8 cellular contexts compared by ENCODE assay signal in genomic region chr9:87662808-87663528, GRCh38.
DNase-seq lines count a peak whose midpoint lies in the region; ATAC-seq and TF ChIP-seq lines count a peak whose summit lies in the region.

No MANE protein-coding gene starts in this region.

- H3K27ac ChIP-seq in suprapubic skin: no peak overlapping the region

- TF ChIP-seq CTCF in natural killer cell (IDR thresholded peaks at IDR 0.05) (peak; percentile 26), suprapubic skin (IDR thresholded peaks at IDR 0.05) (peak; percentile 53 to 68)

- no peaks in the 10 kb centered on the region for H3K4me1 ChIP-seq in suprapubic skin

- no peak for TF ChIP-seq POLR2A in suprapubic skin (IDR thresholded peaks at IDR 0.05)

- peak; percentile 74 for ATAC-seq in esophagus mucosa
- no peak for ATAC-seq in natural killer cell

- peaks cover 26% of the 10 kb centered on the region for H3K36me3 ChIP-seq in suprapubic skin

- H3K9me3 ChIP-seq in suprapubic skin: no peaks in the 10 kb centered on the region

- no peaks in the 10 kb centered on the region for H3K9me3 Mint-ChIP-seq in natural killer cell

- intact Hi-C loops in natural killer cell (cut with micrococcal nuclease): loop anchor here (2.0 kb wide), 1 partner anchor 326 kb away; no protein-coding TSS in a partner anchor

- no peaks in the 10 kb centered on the region for H3K27me3 ChIP-seq in suprapubic skin

- no peaks in the 10 kb centered on the region for H3K4me1 Mint-ChIP-seq in natural killer cell

- no peak overlapping the region for H3K4me3 ChIP-seq in suprapubic skin

- no peak overlapping the region for H3K27ac Mint-ChIP-seq in natural killer cell

- peaks cover 0 to 9% of the 10 kb centered on the region in 2 donors for H3K27me3 Mint-ChIP-seq in natural killer cell (ENCODE audit: low read depth in 2 of 2)

- H3K4me3 Mint-ChIP-seq in natural killer cell: no peak overlapping the region

- 64% methylated on average over 11 of the region's 11 CpGs for WGBS in suprapubic skin

- H3K36me3 Mint-ChIP-seq in natural killer cell: no peaks in the 10 kb centered on the region

- TF ChIP-seq EP300 in suprapubic skin (IDR thresholded peaks at IDR 0.05): no peak

- DNase-seq in activated CD8-positive, alpha-beta memory T cell treated with anti-CD3 and anti-CD28 coated beads for 24 hours: peak; percentile 77
- no peak for DNase-seq in activated CD8-positive, alpha-beta memory T cell treated with anti-CD3 and anti-CD28 coated beads, Interleukin-2, amount 50 U/mL, for 4 hours
- DNase-seq in NCI-H1105 (lab: John Stamatoyannopoulos, UW) (peak; percentile 35), natural killer cell (no peak), suprapubic skin (ENCODE audit: low spot score in 2 of 2) (peak in 1 of 2 donors; percentile 79), foreskin melanocyte (no peak)
- DNase-seq in activated CD4-positive, alpha-beta T cell treated with anti-CD3 and anti-CD28 coated beads, Interleukin-2, amount 50 U/mL, for 48 hours: peak; percentile 82 to 85

Comparison
In these comparisons a context has a peak if more than half of its experiments do, and no peak if none do; other contexts are left out.
1. DNase-seq: peak in activated CD8-positive, alpha-beta memory T cell treated with anti-CD3 and anti-CD28 coated beads for 24 hours (single experiment), NCI-H1105 (single experiment) and activated CD4-positive, alpha-beta T cell treated with anti-CD3 and anti-CD28 coated beads, Interleukin-2, amount 50 U/mL, for 48 hours (2 of 2); none in activated CD8-positive, alpha-beta memory T cell treated with anti-CD3 and anti-CD28 coated beads, Interleukin-2, amount 50 U/mL, for 4 hours (single experiment), natural killer cell (single experiment) and foreskin melanocyte (single experiment).